ENCODE assay signal across 17 cellular contexts in genomic region chr9:89387197-89387849, GRCh38.
A peak's percentile ranks its signal among the peaks of the same experiment; 100 is the strongest.
DNase-seq lines count a peak whose midpoint lies in the region; ATAC-seq and TF ChIP-seq lines count a peak whose summit lies in the region.
"Had no signal": no experiment of that assay in that cellular context is flagged by ENCODE, and none has a peak within 500 bp of the region (broad histone marks: within the 10 kb centered on the region; RNA-seq: fewer than 3 reads in every experiment).

No MANE protein-coding gene starts in this region.

- DNase-seq in activated CD8-positive, alpha-beta T cell treated with anti-CD3 and anti-CD28 coated beads for 36 hours, result no peak
- DNase-seq in activated CD8-positive, alpha-beta T cell treated with anti-CD3 and anti-CD28 coated beads, Interleukin-2, amount 10 ng/mL, durations not matched to agents 7 days and 5 days, result no peak
- DNase-seq in adipocyte (ENCODE audit: low read depth) (no peak), lower lobe of right lung (no peak), NK-92 (lab: John Stamatoyannopoulos, UW; ENCODE audit: unreplicated experiment) (no peak)
- DNase-seq in stimulated activated CD4-positive, alpha-beta T cell treated with anti-CD3 and anti-CD28 coated beads, Interleukin-4, amount 100 ng/mL, for 24 hours, result no peak
- DNase-seq: activated naive CD4-positive, alpha-beta T cell; effector CD8-positive, alpha-beta T cell; naive thymus-derived CD8-positive, alpha-beta T cell; NCI-H1930; NCI-H526 treated with DMSO at 0.1 percent for 48 hours had no signal

- no peaks in the 10 kb centered on the region for H3K27me3 Mint-ChIP-seq in activated CD8-positive, alpha-beta T cell treated with anti-CD3 and anti-CD28 coated beads for 36 hours
- H3K27me3 Mint-ChIP-seq in activated CD8-positive, alpha-beta T cell treated with anti-CD3 and anti-CD28 coated beads, Interleukin-2, amount 10 ng/mL, durations not matched to agents 7 days and 5 days (ENCODE audit: low read depth), result no peaks in the 10 kb centered on the region
- H3K27me3 Mint-ChIP-seq: naive thymus-derived CD8-positive, alpha-beta T cell; type B pancreatic cell had no signal

- H3K4me1 ChIP-seq in adipocyte (ENCODE audit: control insufficient read depth, insufficient read depth, low read length) (peaks cover 14% of the 10 kb centered on the region), lower lobe of right lung (peaks cover 16% of the 10 kb centered on the region)

- H3K36me3 ChIP-seq in adipocyte (ENCODE audit: control insufficient read depth, insufficient read depth, low read length, severe bottlenecking) (no peaks in the 10 kb centered on the region), lower lobe of right lung (peaks cover 94% of the 10 kb centered on the region)

- H3K4me3 ChIP-seq in adipocyte (ENCODE audit: low read length), result no peak overlapping the region
- no peak overlapping the region for H3K4me3 ChIP-seq in lower lobe of right lung
- H3K4me3 ChIP-seq: lung had no signal

- H3K9ac ChIP-seq in adipocyte (ENCODE audit: low read length), result peak overlapping the region; percentile 50

- H3K27ac ChIP-seq in lower lobe of right lung (peak overlapping the region; percentile 40), temporal lobe (ENCODE audit: low read depth, low read length) (peak overlapping the region; percentile 96)

- TF ChIP-seq CTCF in activated CD8-positive, alpha-beta T cell treated with anti-CD3 and anti-CD28 coated beads for 36 hours (IDR thresholded peaks at IDR 0.05), result no peak
- no peak for TF ChIP-seq CTCF in lower lobe of right lung (IDR thresholded peaks at IDR 0.05)

- POLR2A ChIA-PET in activated CD8-positive, alpha-beta T cell treated with anti-CD3 and anti-CD28 coated beads for 36 hours (lab: Charles Lee), result no interaction called here
- POLR2A ChIA-PET in activated CD8-positive, alpha-beta T cell treated with anti-CD3 and anti-CD28 coated beads, Interleukin-2, amount 10 ng/mL, durations not matched to agents 7 days and 5 days (lab: Charles Lee), result interaction anchor here (0.7 kb wide), 1 partner anchor 11 kb away, joined by 3 read pairs; no protein-coding TSS in a partner anchor

- CTCF ChIA-PET in activated CD8-positive, alpha-beta T cell treated with anti-CD3 and anti-CD28 coated beads for 36 hours (lab: Charles Lee), result interaction anchor here (0.7 kb wide), 1 partner anchor 42 kb away, joined by 3 read pairs; no protein-coding TSS in a partner anchor
- CTCF ChIA-PET in activated CD8-positive, alpha-beta T cell treated with anti-CD3 and anti-CD28 coated beads, Interleukin-2, amount 10 ng/mL, durations not matched to agents 7 days and 5 days (lab: Charles Lee), result no interaction called here

- intact Hi-C loops in activated CD8-positive, alpha-beta T cell treated with anti-CD3 and anti-CD28 coated beads for 36 hours (cut with micrococcal nuclease), result no loop called here
- intact Hi-C loops in lower lobe of right lung (cut with DNase I), result no loop called here

- H3K27ac Mint-ChIP-seq in activated CD8-positive, alpha-beta T cell treated with anti-CD3 and anti-CD28 coated beads for 36 hours, result peak overlapping the region; percentile 60
- no peak overlapping the region for H3K27ac Mint-ChIP-seq in activated CD8-positive, alpha-beta T cell treated with anti-CD3 and anti-CD28 coated beads, Interleukin-2, amount 10 ng/mL, durations not matched to agents 7 days and 5 days
- H3K27ac Mint-ChIP-seq: type B pancreatic cell had no signal

- ATAC-seq in activated CD8-positive, alpha-beta T cell treated with anti-CD3 and anti-CD28 coated beads for 36 hours, result no peak
- no peak for ATAC-seq in activated CD8-positive, alpha-beta T cell treated with anti-CD3 and anti-CD28 coated beads, Interleukin-2, amount 10 ng/mL, durations not matched to agents 7 days and 5 days
- ATAC-seq in lower lobe of right lung, result no peak
- ATAC-seq in GM18868 (IDR thresholded peaks at IDR 0.05; ENCODE audit: unreplicated experiment), result no peak
- ATAC-seq: naive thymus-derived CD8-positive, alpha-beta T cell; Panc1 had no signal

- H3K4me3 Mint-ChIP-seq in activated CD8-positive, alpha-beta T cell treated with anti-CD3 and anti-CD28 coated beads for 36 hours, result no peak overlapping the region
- H3K4me3 Mint-ChIP-seq in activated CD8-positive, alpha-beta T cell treated with anti-CD3 and anti-CD28 coated beads, Interleukin-2, amount 10 ng/mL, durations not matched to agents 7 days and 5 days, result no peak overlapping the region
- H3K4me3 Mint-ChIP-seq: naive thymus-derived CD8-positive, alpha-beta T cell; type B pancreatic cell had no signal

- no peaks in the 10 kb centered on the region for H3K9me3 ChIP-seq in adipocyte (ENCODE audit: control insufficient read depth, low read length)
- no peaks in the 10 kb centered on the region for H3K9me3 ChIP-seq in lower lobe of right lung
- H3K9me3 ChIP-seq: Caco-2 had no signal

- H3K27me3 ChIP-seq in adipocyte (replicated peaks; ENCODE audit: control insufficient read depth, insufficient read depth, low read length), result peaks cover 5% of the 10 kb centered on the region
- no peaks in the 10 kb centered on the region for H3K27me3 ChIP-seq in lower lobe of right lung (ENCODE audit: low read depth)

- peaks cover 77% of the 10 kb centered on the region for H3K36me3 Mint-ChIP-seq in activated CD8-positive, alpha-beta T cell treated with anti-CD3 and anti-CD28 coated beads for 36 hours (ENCODE audit: low read depth)
- H3K36me3 Mint-ChIP-seq in activated CD8-positive, alpha-beta T cell treated with anti-CD3 and anti-CD28 coated beads, Interleukin-2, amount 10 ng/mL, durations not matched to agents 7 days and 5 days (ENCODE audit: low read depth), result peaks cover 90% of the 10 kb centered on the region

- peaks cover 26% of the 10 kb centered on the region for H3K4me1 Mint-ChIP-seq in activated CD8-positive, alpha-beta T cell treated with anti-CD3 and anti-CD28 coated beads for 36 hours (ENCODE audit: low read depth)
- peaks cover 52% of the 10 kb centered on the region for H3K4me1 Mint-ChIP-seq in activated CD8-positive, alpha-beta T cell treated with anti-CD3 and anti-CD28 coated beads, Interleukin-2, amount 10 ng/mL, durations not matched to agents 7 days and 5 days (ENCODE audit: low read depth)

- no peaks in the 10 kb centered on the region for H3K9me3 Mint-ChIP-seq in activated CD8-positive, alpha-beta T cell treated with anti-CD3 and anti-CD28 coated beads for 36 hours
- H3K9me3 Mint-ChIP-seq in activated CD8-positive, alpha-beta T cell treated with anti-CD3 and anti-CD28 coated beads, Interleukin-2, amount 10 ng/mL, durations not matched to agents 7 days and 5 days (ENCODE audit: insufficient read depth), result no peaks in the 10 kb centered on the region
- H3K9me3 Mint-ChIP-seq: naive thymus-derived CD8-positive, alpha-beta T cell; type B pancreatic cell had no signal
